ENCODE assay signal across 8 cellular contexts in genomic region chr20:45229264-45230056, GRCh38. TPM values are rescaled to one million over a fixed set of nuclear protein-coding genes. Genes with fewer than 3 reads are reported as not detected.
A peak's percentile ranks its signal among the peaks of the same experiment; 100 is the strongest.
DNase-seq lines count a peak whose midpoint lies in the region; ATAC-seq and TF ChIP-seq lines count a peak whose summit lies in the region.

No MANE protein-coding gene starts in this region.

- ATAC-seq in naive B cell (ENCODE audit: low read depth in 2 of 2) (no peak), GM19324 (IDR thresholded peaks at IDR 0.05; ENCODE audit: low FRiP score, unreplicated experiment) (no peak)

- H3K9me3 Mint-ChIP-seq in naive B cell, result peaks cover 3 to 7% (median 5%) of the 10 kb centered on the region in 7 donors

- H3K4me3 ChIP-seq in NB4 (ENCODE audit: low read depth, low read length), result no peak overlapping the region

- peak; percentile 74 for TF ChIP-seq CTCF in NB4 (IDR thresholded peaks at IDR 0.05; ENCODE audit: low read depth, low read length)

- DNase-seq in NCI-H82 (lab: John Stamatoyannopoulos, UW) (peak; percentile 70), NCI-H82 treated with DMSO at 0.1 percent for 48 hours (lab: John Stamatoyannopoulos, UW; ENCODE audit: unreplicated experiment) (no peak), NB4 (ENCODE audit: low read depth) (peak; percentile 57), naive B cell (peak; percentile 12), kidney glomerular epithelial cell (lab: John Stamatoyannopoulos, UW) (no peak), cerebellum (ENCODE audit: low spot score) (no peak)
- peak in 3 of 4 experiments; percentile 2 to 4 (median 4) for DNase-seq in activated naive CD4-positive, alpha-beta T cell (lab: John Stamatoyannopoulos, UW)

- no peak overlapping the region for H3K27ac Mint-ChIP-seq in naive B cell

- H3K27me3 Mint-ChIP-seq in naive B cell, result peaks cover 18 to 51% (median 51%) of the 10 kb centered on the region in 3 donors

- TF ChIP-seq POLR2A in NB4 (IDR thresholded peaks at IDR 0.05; ENCODE audit: extremely low read depth, insufficient read length), result no peak

- H3K4me3 Mint-ChIP-seq in naive B cell, result no peak overlapping the region

- H3K36me3 Mint-ChIP-seq in naive B cell, result peaks cover 0 to 2% of the 10 kb centered on the region in 2 donors

- H3K4me1 Mint-ChIP-seq in naive B cell, result peaks cover 0 to 5% (median 0%) of the 10 kb centered on the region in 3 donors

RNA-seq across cellular contexts. Expression of gene SEMG2, which starts 8.3 kb away (rescaled TPM):
- polyA plus RNA-seq in naive B cell (ENCODE audit: low read depth in 6 of 6), result not detected
- total RNA-seq in cerebellum, result not detected

RNA-seq across cellular contexts. Expression of gene SEMG1, which starts 22.6 kb away (rescaled TPM):
- polyA plus RNA-seq in naive B cell (ENCODE audit: low read depth in 6 of 6), result not detected
- not detected for total RNA-seq in cerebellum

RNA-seq across cellular contexts. Expression of gene SLPI, which starts 24.9 kb away (rescaled TPM):
- polyA plus RNA-seq in naive B cell (ENCODE audit: low read depth in 6 of 6), result under 1 TPM in 1 of 6 donors, not detected in 5; 0.63 TPM
- 0.82 TPM for total RNA-seq in cerebellum

RNA-seq across cellular contexts. Expression of gene PI3, which starts 54.8 kb away (rescaled TPM):
- not detected for polyA plus RNA-seq in naive B cell (ENCODE audit: low read depth in 6 of 6)
- total RNA-seq in cerebellum, result not detected

Comparison
In these comparisons a context has a peak if more than half of its experiments do, and no peak if none do; other contexts are left out.
1. DNase-seq: peak in NCI-H82 (single experiment), NB4 (single experiment), activated naive CD4-positive, alpha-beta T cell (3 of 4) and naive B cell (single experiment); none in NCI-H82 treated with DMSO at 0.1 percent for 48 hours (single experiment), kidney glomerular epithelial cell (single experiment) and cerebellum (single experiment).